Comparison of ENCODE assay signal across 10 cellular contexts in the genomic region with DNA sequence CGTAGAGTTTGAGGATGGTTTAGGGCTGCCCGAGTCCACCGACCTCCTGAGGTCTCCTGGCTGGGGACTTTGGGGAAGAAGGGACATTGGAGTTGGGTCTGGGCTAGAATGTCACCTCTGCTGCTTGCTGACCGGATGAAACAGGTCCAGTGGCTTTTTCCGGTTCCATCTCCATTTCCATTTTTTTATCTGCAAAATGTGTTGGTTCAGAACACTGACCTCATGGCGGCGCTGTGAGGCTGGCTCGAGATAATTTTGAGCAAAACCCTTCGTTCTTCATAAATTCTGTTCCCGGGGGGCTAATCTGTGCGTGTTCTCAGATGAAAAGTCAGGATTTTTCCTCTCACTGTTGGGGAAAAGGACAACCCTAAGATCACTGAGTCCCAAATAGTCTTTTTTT. TPM values are rescaled to one million over a fixed set of nuclear protein-coding genes. Genes with fewer than 3 reads are reported as not detected.
DNase-seq lines count a peak whose midpoint lies in the region; ATAC-seq, FAIRE-seq and TF ChIP-seq lines count a peak whose summit lies in the region.
"Had no signal": no experiment of that assay in that cellular context is flagged by ENCODE, and none has a peak within 500 bp of the region (broad histone marks: within the 10 kb centered on the region; RNA-seq: fewer than 3 reads in every experiment).

No MANE protein-coding gene starts in this region.

- in situ Hi-C loops in GM12878 (cut with MboI), result loop anchor here (5.0 kb wide), 1 partner anchor 380 kb away; no protein-coding TSS in a partner anchor

- peak; percentile 10 for DNase-seq in DMS 273 (lab: John Stamatoyannopoulos, UW; ENCODE audit: unreplicated experiment)
- no peak for DNase-seq in DMS 273 treated with DMSO at 0.1 percent for 48 hours (lab: John Stamatoyannopoulos, UW)
- DNase-seq in HCT116 (ENCODE audit: low read depth, low spot score), result no peak
- DNase-seq in GM12878 (ENCODE audit: low read depth, low spot score), result no peak
- no peak for DNase-seq in mesothelial cell of epicardium (ENCODE audit: low spot score in 2 of 2, unreplicated experiment in 2 of 2)
- no peak for DNase-seq in uterus
- no peak for DNase-seq in middle frontal gyrus (ENCODE audit: extremely low spot score, low spot score)
- no peak for DNase-seq in SIG-M5 treated with dmso at 0.1 percent for 504 hours (lab: John Stamatoyannopoulos, UW; ENCODE audit: unreplicated experiment)

- H3K4me1 Mint-ChIP-seq in mesothelial cell of epicardium, result peaks cover 2% of the 10 kb centered on the region

- TF ChIP-seq RAD21 in HCT116 (IDR thresholded peaks at IDR 0.05; ENCODE audit: low read depth), result peak; percentile 58
- TF ChIP-seq RAD21 in GM12878 (IDR thresholded peaks at IDR 0.05; ENCODE audit: insufficient read depth, low read depth, low read length), result 0 out of 2 replicates have a peak, but pooled peaks have one; percentile 9

- H3K27me3 ChIP-seq in HCT116 (ENCODE audit: insufficient read depth, low read length), result no peaks in the 10 kb centered on the region
- H3K27me3 ChIP-seq in GM12878 (replicated peaks in 1 of 2; ENCODE audit: control insufficient read depth in 2 of 2, insufficient read depth in 2 of 2, low read length in 1 of 2), result no peaks in the 10 kb centered on the region
- H3K27me3 ChIP-seq in uterus, result no peaks in the 10 kb centered on the region

- TF ChIP-seq POLR2A in HCT116 (IDR thresholded peaks at IDR 0.05; ENCODE audit: borderline replicate concordance, extremely low read depth, insufficient read depth, insufficient read length), result no peak
- TF ChIP-seq POLR2A in GM12878 (IDR thresholded peaks at IDR 0.05; ENCODE audit: low read depth, low read length), result no peak
- TF ChIP-seq POLR2A in uterus (IDR thresholded peaks at IDR 0.05), result no peak

- H3K27ac Mint-ChIP-seq in mesothelial cell of epicardium, result no peak overlapping the region

- peak overlapping the region; percentile 87 for H2AFZ ChIP-seq in HCT116 (ENCODE audit: low read depth, low read length, poor library complexity, severe bottlenecking)
- H2AFZ ChIP-seq in GM12878 (ENCODE audit: control insufficient read depth, low read depth, low read length), result no peak overlapping the region

- RAD21 ChIA-PET in HCT116 (lab: Charles Lee; ENCODE audit: low non-redundant PET in 1 of 2, low total read pairs in 2 of 2, uncharacterized antibody in 2 of 2, unreplicated experiment in 2 of 2) (no interaction called here), GM12878 (lab: Charles Lee; ENCODE audit: unreplicated experiment) (interaction anchor here (0.6 to 1.1 kb wide), 2 partner anchors 36 to 221 kb away, joined by 3 to 7 read pairs; no protein-coding TSS in a partner anchor)

- H3K9me3 ChIP-seq in HCT116 (ENCODE audit: control insufficient read depth in 1 of 2, insufficient read depth in 1 of 2, low read depth in 1 of 2, low read length in 2 of 2) (no peaks in the 10 kb centered on the region), GM12878 (replicated peaks; ENCODE audit: control insufficient read depth, insufficient read depth, low read length) (no peaks in the 10 kb centered on the region), uterus (no peaks in the 10 kb centered on the region)

- BruUV-seq in HCT116 (replicated peaks; lab: Mats Ljungman, UMichigan) (no TSS peak), GM12878 (replicated peaks; lab: Mats Ljungman, UMichigan) (no TSS peak)

- H3K9me2 ChIP-seq in HCT116 (ENCODE audit: insufficient read depth), result no peaks in the 10 kb centered on the region

- peak overlapping the region; percentile 28; the same call in 1 of the 2 replicates for H3K9ac ChIP-seq in HCT116 (ENCODE audit: low read length)
- no peak overlapping the region for H3K9ac ChIP-seq in GM12878 (ENCODE audit: control insufficient read depth, insufficient read depth, low read length)

- no peaks in the 10 kb centered on the region for H3K9me3 Mint-ChIP-seq in mesothelial cell of epicardium

- POLR2A ChIA-PET in HCT116 (lab: Charles Lee) (no interaction called here), GM12878 (lab: Charles Lee) (interaction anchor here (0.7 kb wide), 1 partner anchor 519 kb away, joined by 3 read pairs; no protein-coding TSS in a partner anchor)

- TF ChIP-seq EP300 in GM12878 (IDR thresholded peaks at IDR 0.05; ENCODE audit: borderline replicate concordance in 1 of 2, control insufficient read depth in 1 of 2, low read depth in 2 of 2, low read length in 2 of 2), result no peak

- peak overlapping the region in 1 of 2 experiments; percentile 13; a peak in 1 of 4 replicates for H3K4me3 ChIP-seq in HCT116 (replicated peaks in 1 of 2; ENCODE audit: low read depth in 1 of 2, low read length in 2 of 2)
- no peak overlapping the region for H3K4me3 ChIP-seq in GM12878
- H3K4me3 ChIP-seq in uterus, result no peak overlapping the region

- H3K27ac ChIP-seq in HCT116 (ENCODE audit: low read depth, low read length), result no peak overlapping the region
- H3K27ac ChIP-seq in GM12878 (ENCODE audit: control insufficient read depth, insufficient read depth), result no peak overlapping the region
- no peak overlapping the region for H3K27ac ChIP-seq in uterus

- H3K36me3 ChIP-seq in HCT116 (ENCODE audit: control insufficient read depth in 1 of 2, insufficient read depth in 2 of 2, low read length in 2 of 2), result no peaks in the 10 kb centered on the region
- H3K36me3 ChIP-seq in GM12878 (ENCODE audit: control insufficient read depth in 2 of 2, insufficient read depth in 2 of 2, low read length in 1 of 2), result no peaks in the 10 kb centered on the region
- H3K36me3 ChIP-seq in uterus, result no peaks in the 10 kb centered on the region

- SMC1A ChIA-PET in GM12878 (lab: Charles Lee; ENCODE audit: uncharacterized antibody, unreplicated experiment), result interaction anchor here (1.2 kb wide), 1 partner anchor 36 kb away, joined by 6 read pairs; no protein-coding TSS in a partner anchor

- H3K79me2 ChIP-seq in HCT116 (ENCODE audit: insufficient read depth, low read length) (no peaks in the 10 kb centered on the region), GM12878 (ENCODE audit: control insufficient read depth, insufficient read depth, low read length) (no peaks in the 10 kb centered on the region)

- no peak overlapping the region for H3K4me3 Mint-ChIP-seq in mesothelial cell of epicardium

- peak; percentile 46 to 70 (median 63); a peak in 5 of 6 replicates for TF ChIP-seq CTCF in HCT116 (IDR thresholded peaks at IDR 0.05 in 2 of 3, conservative IDR thresholded peaks at IDR 0.05 in 1 of 3; ENCODE audit: borderline replicate concordance in 1 of 3, insufficient read depth in 1 of 3, low read depth in 2 of 3, low read length in 2 of 3)
- TF ChIP-seq CTCF in GM12878 (IDR thresholded peaks at IDR 0.05 in 2 of 3, conservative IDR thresholded peaks at IDR 0.05 in 1 of 3; ENCODE audit: control insufficient read depth in 2 of 3, extremely low read depth in 1 of 3, insufficient read depth in 1 of 3, low read depth in 3 of 3, low read length in 3 of 3), result peak; percentile 18 to 38 (median 28); a peak in 3 of 6 replicates
- peak; percentile 23 for TF ChIP-seq CTCF in mesothelial cell of epicardium (IDR thresholded peaks at IDR 0.05; ENCODE audit: unreplicated experiment)
- no peak for TF ChIP-seq CTCF in uterus (IDR thresholded peaks at IDR 0.05)

- H3K4me1 ChIP-seq in HCT116 (ENCODE audit: control insufficient read depth in 1 of 2, insufficient read depth in 2 of 2, low read length in 2 of 2) (peaks cover 29 to 62% of the 10 kb centered on the region in 2 experiments), GM12878 (ENCODE audit: control insufficient read depth, insufficient read depth, low read length) (no peaks in the 10 kb centered on the region), uterus (no peaks in the 10 kb centered on the region)

- no peak for FAIRE-seq in GM12878 (lab: Jason Lieb, UNC)
- FAIRE-seq: A204.1 had no signal

- H4K20me1 ChIP-seq in HCT116 (ENCODE audit: insufficient read depth) (no peaks in the 10 kb centered on the region), GM12878 (ENCODE audit: control insufficient read depth, insufficient read depth) (no peaks in the 10 kb centered on the region)

- intact Hi-C loops in HCT116 (cut with micrococcal nuclease) (no loop called here), GM12878 (cut with micrococcal nuclease; ENCODE audit: unreplicated experiment) (no loop called here), uterus (cut with DNase I; ENCODE audit: low total_unique reads) (no loop called here)

- H3K27me3 Mint-ChIP-seq in mesothelial cell of epicardium (ENCODE audit: low read depth), result peaks cover 20% of the 10 kb centered on the region

- 60% methylated on average over 11 of the region's 11 CpGs for WGBS in GM12878 (ENCODE audit: insufficient coverage, insufficient replicate concordance, low lambda C conversion rate, missing lambda C conversion rate)

- no peak for ATAC-seq in HCT116
- ATAC-seq in GM12878, result no peak

- H3K36me3 Mint-ChIP-seq in mesothelial cell of epicardium, result no peaks in the 10 kb centered on the region

- H3K4me2 ChIP-seq in HCT116 (ENCODE audit: low read length) (peak overlapping the region; percentile 58), GM12878 (ENCODE audit: control insufficient read depth, insufficient read depth) (no peak overlapping the region)

- CTCF ChIA-PET in HCT116 (lab: Charles Lee), result interaction anchor here (0.5 kb wide), 1 partner anchor 126 kb away, joined by 3 read pairs; no protein-coding TSS in a partner anchor
- CTCF ChIA-PET in GM12878 (lab: Yijun Ruan, JAX), result interaction anchor here (0.6 to 10.1 kb wide), 3 partner anchors 35 to 368 kb away, joined by 3 to 80 read pairs (median 10); no protein-coding TSS in a partner anchor

RNA-seq across cellular contexts. Expression of gene MYL2, which starts 11.7 kb away (rescaled TPM):
- total RNA-seq in HCT116 (2021; ENCODE audit: unreplicated experiment), result 0.39 TPM
- polyA plus RNA-seq in HCT116 (2012), result 1.3 and 2.3 TPM in 2 replicates
- total RNA-seq in GM12878 (2013; cell fraction: nucleolus; rRNA removed), result not detected in 2 replicates
- total RNA-seq in GM12878 (2014; rRNA removed), result 0.44 and 0.62 TPM in 2 replicates
- not detected in 2 replicates for total RNA-seq in GM12878 (2014; rRNA removed; fragmentation: Illumina TruSeq; extraction: Trizol)
- total RNA-seq in GM12878 (2021), result 0.77 and 0.82 TPM in 2 replicates
- 2.1 TPM for polyA plus RNA-seq in GM12878 (2011; ENCODE audit: low read depth)
- 0.08 TPM in 1 of 2 replicates, not detected in the other for polyA plus RNA-seq in GM12878 (2011; rRNA removed)
- polyA plus RNA-seq in GM12878 (2011; cell fraction: cytosol; rRNA removed), result 0.25 and 0.58 TPM in 2 replicates
- 0.31 TPM in 1 of 2 replicates, not detected in the other for polyA plus RNA-seq in GM12878 (2011; cell fraction: nucleus; rRNA removed)
- polyA plus RNA-seq in GM12878 (2012), result 1.3 and 1.7 TPM in 2 replicates
- 0.57 TPM in 1 of 2 replicates, not detected in the other for polyA plus RNA-seq in GM12878 (2014; fragmentation: Illumina TruSeq; extraction: Trizol)
- polyA plus RNA-seq in GM12878 (2014; fragmentation: Nextera tagmentation; extraction: Ambion mirVana), result 1 to 10 TPM; 1.8 TPM
- polyA plus RNA-seq in GM12878 (2014; rRNA removed), result 0.46 and 0.50 TPM in 2 replicates
- polyA plus RNA-seq in GM12878 (2016; fragmentation: Nextera tagmentation; extraction: Ambion mirVana), result under 1 TPM; 0.50 to 0.57 TPM
- polyA minus RNA-seq in GM12878 (2011; rRNA and poly(A)+ RNA removed), result 0.46 TPM in 1 of 2 replicates, not detected in the other
- not detected in 2 replicates for polyA minus RNA-seq in GM12878 (2011; cell fraction: cytosol; rRNA and poly(A)+ RNA removed)
- not detected in 2 replicates for polyA minus RNA-seq in GM12878 (2011; cell fraction: nucleus; rRNA and poly(A)+ RNA removed)
- total RNA-seq in mesothelial cell of epicardium, result not detected in 3 replicates
- 1 to 10 TPM in 1 of 4 donors, not detected in 3; 2.7 TPM for total RNA-seq in uterus
- total RNA-seq: temporal lobe had no signal

Comparison
In these comparisons a context has a peak if more than half of its experiments do, and no peak if none do; other contexts are left out.
1. CTCF ChIP-seq: peak in HCT116 (3 of 3), GM12878 (3 of 3) and mesothelial cell of epicardium (single experiment); none in uterus (0 of 4).